8 cellular contexts compared by ENCODE assay signal in the genomic region with DNA sequence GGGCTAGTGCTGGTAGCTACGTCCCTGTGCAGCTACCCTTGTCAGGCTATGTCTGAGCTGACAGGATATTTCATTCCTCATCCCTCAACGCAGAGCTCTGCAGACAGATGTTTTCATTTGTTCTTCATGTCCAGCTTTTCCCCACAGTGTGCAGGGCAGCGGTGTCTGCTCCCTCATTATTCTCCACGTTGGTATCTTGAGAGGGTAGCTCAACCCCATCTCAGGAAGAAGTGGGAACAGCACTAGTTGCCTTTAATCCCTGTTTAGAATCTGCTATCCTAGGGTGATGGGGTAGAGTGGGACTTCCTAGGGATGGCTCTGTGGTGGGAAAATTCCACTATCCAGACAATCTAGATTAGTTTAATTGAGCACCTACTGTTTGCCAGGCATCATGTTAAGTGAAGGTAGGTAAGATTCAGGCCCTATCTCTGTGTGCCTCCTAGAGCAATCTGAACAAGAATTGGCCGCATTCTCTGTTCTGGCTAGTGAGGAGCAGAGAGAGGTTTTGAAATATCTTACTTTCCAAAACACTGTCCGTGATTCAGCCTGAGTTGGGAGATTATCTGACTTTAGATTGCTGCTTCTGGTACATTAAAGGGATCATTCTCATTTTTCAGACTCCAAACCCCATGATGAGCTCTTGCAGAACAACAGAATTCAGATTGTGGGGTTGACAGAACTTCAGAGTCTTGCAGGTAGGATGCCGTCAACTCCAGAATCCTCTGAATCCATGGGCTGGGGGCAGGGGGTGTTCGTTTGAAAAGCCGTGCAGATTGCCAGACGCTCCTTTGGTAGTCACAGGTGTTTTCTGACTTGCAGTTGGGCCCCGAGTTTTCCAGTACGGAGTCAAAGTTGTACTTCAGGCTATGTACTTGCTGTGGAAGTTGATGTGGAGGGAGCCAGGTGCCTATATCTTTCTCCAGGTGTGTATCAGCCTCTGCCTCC. TPM values are rescaled to one million over a fixed set of nuclear protein-coding genes. Genes with fewer than 3 reads are reported as not detected.
DNase-seq lines count a peak whose midpoint lies in the region; ATAC-seq and TF ChIP-seq lines count a peak whose summit lies in the region.

No MANE protein-coding gene starts in this region.

- ATAC-seq in GM18861 (IDR thresholded peaks at IDR 0.05; ENCODE audit: unreplicated experiment): no peak

- H3K4me3 ChIP-seq in SJSA1 (peak overlapping the region; percentile 77), fibroblast of villous mesenchyme (ENCODE audit: low read depth, low read length) (peak overlapping the region; percentile 83), retinal pigment epithelial cell (ENCODE audit: low read length) (peak overlapping the region; percentile 75)

- peaks cover 35% of the 10 kb centered on the region for H3K36me3 ChIP-seq in SJSA1

- no peak for TF ChIP-seq CTCF in GM13976 (IDR thresholded peaks at IDR 0.05; ENCODE audit: borderline replicate concordance, control extremely low read depth, extremely low read depth, insufficient read depth, missing control alignments)
- TF ChIP-seq CTCF in fibroblast of villous mesenchyme (IDR thresholded peaks at IDR 0.05; ENCODE audit: insufficient read depth, low read depth, low read length): no peak
- no peak for TF ChIP-seq CTCF in retinal pigment epithelial cell (conservative IDR thresholded peaks at IDR 0.05; ENCODE audit: low read depth, low read length)

- H3K4me1 ChIP-seq in SJSA1 (replicated peaks): peaks cover 15% of the 10 kb centered on the region

- H3K9me3 ChIP-seq in SJSA1 (replicated peaks): no peaks in the 10 kb centered on the region

- in situ Hi-C loops in GM13976 (cut with MboI; ENCODE audit: low sequenced_read_pairs, unreplicated experiment): no loop called here

- peaks cover 6% of the 10 kb centered on the region; the same call in 1 of the 2 replicates for H3K27me3 ChIP-seq in SJSA1 (replicated peaks)

- peak overlapping the region; percentile 16 for H3K27ac ChIP-seq in SJSA1

- DNase-seq in GM13976 (ENCODE audit: low spot score) (peak; percentile 11), SJSA1 (ENCODE audit: low read depth in 1 of 2, low spot score in 2 of 2) (no peak), fibroblast of villous mesenchyme (ENCODE audit: low read depth) (no peak), retinal pigment epithelial cell (ENCODE audit: low read depth) (no peak), middle frontal gyrus (ENCODE audit: extremely low spot score, low spot score) (no peak), NCI-H2171 treated with DMSO at 0.1 percent for 48 hours (lab: John Stamatoyannopoulos, UW) (no peak), KG1 (lab: John Stamatoyannopoulos, UW) (no peak)

RNA-seq across cellular contexts. Expression of gene ALG1, which starts 1.0 kb away (rescaled TPM):
- 22.2 and 38.5 TPM in 2 replicates for total RNA-seq in SJSA1 (2014; rRNA removed; shearing (Covaris generic))
- total RNA-seq in fibroblast of villous mesenchyme: 39.9 and 41.9 TPM in 2 replicates

RNA-seq across cellular contexts. Expression of gene C16orf89, which starts 6.8 kb away (rescaled TPM):
- not detected in 2 replicates for total RNA-seq in SJSA1 (2014; rRNA removed; shearing (Covaris generic))
- not detected in 2 replicates for total RNA-seq in fibroblast of villous mesenchyme

RNA-seq across cellular contexts. Expression of gene EEF2KMT, which starts 25.0 kb away (rescaled TPM):
- total RNA-seq in SJSA1 (2014; rRNA removed; shearing (Covaris generic)): 17.4 and 19.0 TPM in 2 replicates
- 8.1 and 11.7 TPM in 2 replicates for total RNA-seq in fibroblast of villous mesenchyme

RNA-seq across cellular contexts. Expression of gene NAGPA, which starts 38.9 kb away (rescaled TPM):
- 12.1 and 31.5 TPM in 2 replicates for total RNA-seq in SJSA1 (2014; rRNA removed; shearing (Covaris generic))
- 17.3 and 18.0 TPM in 2 replicates for total RNA-seq in fibroblast of villous mesenchyme
